9 cellular contexts compared by ENCODE assay signal in the genomic region with DNA sequence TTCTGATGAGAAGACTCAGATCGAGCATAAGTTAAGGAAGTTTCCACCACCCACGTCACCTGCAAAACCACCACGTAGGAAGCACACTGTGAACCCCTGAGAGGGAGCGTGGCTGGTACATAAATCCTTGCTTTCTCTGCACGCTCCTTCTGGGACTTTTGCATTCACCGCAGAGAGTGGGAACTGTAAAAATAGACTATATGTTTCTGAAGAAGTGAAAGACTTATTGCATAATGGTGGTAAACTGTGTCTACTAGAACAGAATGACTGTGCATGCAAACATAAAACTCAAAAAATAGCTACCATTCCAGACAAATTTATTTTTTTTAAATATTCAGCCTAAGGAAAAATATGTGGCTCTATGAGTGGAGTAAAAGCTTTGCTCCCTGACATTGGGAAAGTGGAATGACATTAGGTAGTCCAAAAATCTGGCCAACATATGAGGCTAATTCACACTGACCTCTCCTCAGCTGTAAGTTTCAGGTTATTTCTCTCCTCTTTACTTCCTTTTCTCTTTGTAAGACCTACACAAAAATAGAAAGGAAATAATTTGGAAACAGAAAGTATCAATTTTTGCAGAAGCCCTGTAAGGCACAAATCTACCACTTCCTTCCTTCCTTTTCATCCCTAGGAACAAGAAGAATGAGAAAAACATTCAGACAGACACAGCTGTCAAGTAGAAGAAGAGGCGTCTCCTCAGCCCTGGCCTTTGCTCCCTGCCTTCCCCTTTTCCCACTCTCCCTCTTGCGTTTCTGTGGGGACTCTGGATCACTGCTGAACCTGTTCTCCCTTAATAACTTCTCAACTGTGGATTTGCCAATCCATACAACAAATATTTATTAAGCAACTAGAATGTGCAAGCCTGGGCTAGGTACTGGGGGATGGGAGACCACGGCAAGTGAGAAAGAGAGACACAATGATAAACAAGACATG.
DNase-seq lines count a peak whose midpoint lies in the region; ATAC-seq and TF ChIP-seq lines count a peak whose summit lies in the region.
"Had no signal": no experiment of that assay in that cellular context is flagged by ENCODE, and none has a peak within 500 bp of the region (broad histone marks: within the 10 kb centered on the region; RNA-seq: fewer than 3 reads in every experiment).

No MANE protein-coding gene starts in this region.

- no peaks in the 10 kb centered on the region for H3K4me1 Mint-ChIP-seq in MCF 10A (ENCODE audit: insufficient read depth, unreplicated experiment)

- no peak for TF ChIP-seq POLR2A in adrenal gland (IDR thresholded peaks at IDR 0.05)

- peak; percentile 66 for ATAC-seq in GM21737 (IDR thresholded peaks at IDR 0.05; ENCODE audit: unreplicated experiment)
- ATAC-seq: body of pancreas had no signal

- no peaks in the 10 kb centered on the region for H3K36me3 ChIP-seq in adrenal gland (replicated peaks in 1 of 2)

- DNase-seq in GM10266 (ENCODE audit: extremely low spot score) (peak; percentile 33), MV-4-11 (lab: John Stamatoyannopoulos, UW) (peak; percentile 97), adrenal gland (peak in 3 of 7 donors; percentile 15 to 60 (median 38)), RPMI8226 (no peak), GOT3 (lab: John Stamatoyannopoulos, UW) (no peak), MCF 10A (ENCODE audit: unreplicated experiment) (no peak)
- DNase-seq in stimulated activated CD4-positive, alpha-beta T cell treated with anti-CD3 and anti-CD28 coated beads, Interleukin-4, amount 100 ng/mL, for 4 hours, result peak; percentile 40 to 69

- H3K4me1 ChIP-seq in adrenal gland (replicated peaks in 1 of 2), result no peaks in the 10 kb centered on the region

- no TSS peak for BruUV-seq in MCF 10A (replicated peaks; lab: Mats Ljungman, UMichigan)

- H3K27me3 ChIP-seq in adrenal gland, result no peaks in the 10 kb centered on the region
- H3K27me3 ChIP-seq: body of pancreas had no signal

- no peak overlapping the region for H3K4me3 Mint-ChIP-seq in MCF 10A (ENCODE audit: unreplicated experiment)

- H3K9me3 ChIP-seq in adrenal gland (replicated peaks in 1 of 3), result no peaks in the 10 kb centered on the region
- H3K9me3 ChIP-seq: body of pancreas had no signal

- no peaks in the 10 kb centered on the region for H3K36me3 Mint-ChIP-seq in MCF 10A (ENCODE audit: insufficient read depth, unreplicated experiment)

- no peaks in the 10 kb centered on the region for H3K9me3 Mint-ChIP-seq in MCF 10A (ENCODE audit: unreplicated experiment)

- POLR2A ChIA-PET in MCF 10A (lab: Yijun Ruan, JAX), result no interaction called here

- no peak overlapping the region for H3K4me3 ChIP-seq in adrenal gland
- H3K4me3 ChIP-seq: body of pancreas had no signal

- peak overlapping the region in 3 of 5 donors; percentile 3 to 65 (median 31) for H3K27ac ChIP-seq in adrenal gland

- no peak for TF ChIP-seq CTCF in GM10266 (IDR thresholded peaks at IDR 0.05; ENCODE audit: control insufficient read depth, insufficient read depth, low read depth, missing control alignments)
- TF ChIP-seq CTCF in adrenal gland (IDR thresholded peaks at IDR 0.05), result no peak
- TF ChIP-seq CTCF in MCF 10A (IDR thresholded peaks at IDR 0.05; ENCODE audit: unreplicated experiment), result no peak

- intact Hi-C loops in adrenal gland (cut with DNase I), result no loop called here
- intact Hi-C loops in MCF 10A (cut with micrococcal nuclease), result no loop called here

- H3K27me3 Mint-ChIP-seq in MCF 10A (ENCODE audit: insufficient read depth, unreplicated experiment), result no peaks in the 10 kb centered on the region

- 64 to 67% (median 66%) methylated on average over 9 of the region's 9 CpGs for WGBS in adrenal gland, 4 donors

- H3K27ac Mint-ChIP-seq in MCF 10A (ENCODE audit: low read depth, unreplicated experiment), result no peak overlapping the region

- CTCF ChIA-PET in MCF 10A (lab: Yijun Ruan, JAX), result interaction anchor here (0.8 kb wide), 1 partner anchor 927 kb away, joined by 3 read pairs; no protein-coding TSS in a partner anchor

Comparison
In these comparisons a context has a peak if more than half of its experiments do, and no peak if none do; other contexts are left out.
1. DNase-seq: peak in GM10266 (single experiment), MV-4-11 (single experiment) and stimulated activated CD4-positive, alpha-beta T cell treated with anti-CD3 and anti-CD28 coated beads, Interleukin-4, amount 100 ng/mL, for 4 hours (2 of 2); none in RPMI8226 (single experiment), GOT3 (single experiment) and MCF 10A (single experiment).